Comparison of ENCODE assay signal across 9 cellular contexts in the genomic region with DNA sequence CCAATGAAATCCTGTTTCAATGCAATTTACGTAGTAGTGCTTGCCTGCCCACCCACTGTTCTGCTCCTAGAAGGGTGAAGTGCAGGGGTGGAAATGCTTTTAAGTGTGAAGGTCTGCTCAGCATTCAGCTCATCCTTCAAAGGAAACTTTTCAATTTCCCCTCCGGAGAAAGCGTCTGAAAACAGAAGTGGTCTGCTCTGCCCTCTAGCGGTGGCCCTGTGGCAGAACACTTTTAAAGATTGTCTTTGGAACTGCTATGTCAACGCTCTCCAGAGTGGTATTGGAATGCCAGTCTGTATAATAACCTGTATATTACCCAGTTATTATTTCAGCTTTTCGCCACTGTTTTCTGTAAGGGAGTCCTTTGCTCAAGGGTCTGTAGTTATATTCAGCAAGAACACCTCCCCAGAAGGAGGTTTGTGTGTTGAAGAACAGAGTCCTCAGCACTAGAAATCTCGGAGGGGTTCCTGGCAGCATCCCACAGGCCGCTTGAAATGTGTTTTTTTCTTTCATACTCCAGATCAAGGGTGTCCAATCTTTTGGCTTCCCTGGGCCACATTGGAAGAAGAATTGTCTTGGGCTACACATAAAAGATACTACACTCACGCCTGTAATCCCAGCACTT.
A peak's percentile ranks its signal among the peaks of the same experiment; 100 is the strongest.
DNase-seq lines count a peak whose midpoint lies in the region; ATAC-seq and TF ChIP-seq lines count a peak whose summit lies in the region.
"Had no signal": no experiment of that assay in that cellular context is flagged by ENCODE, and none has a peak within 500 bp of the region (broad histone marks: within the 10 kb centered on the region; RNA-seq: fewer than 3 reads in every experiment).

No MANE protein-coding gene starts in this region.

- no peaks in the 10 kb centered on the region for H3K36me3 ChIP-seq in DND-41 (ENCODE audit: insufficient read depth, low read length)
- no peaks in the 10 kb centered on the region for H3K36me3 ChIP-seq in GM23248 (ENCODE audit: low read depth)

- TF ChIP-seq CTCF in DND-41 (IDR thresholded peaks at IDR 0.05; ENCODE audit: borderline replicate concordance, extremely low read depth, low read length, poor library complexity, severe bottlenecking), result peak; percentile 87

- peak overlapping the region; percentile 17 for H3K4me3 Mint-ChIP-seq in dendritic cell treated with granulocyte-macrophage colony-stimulating factor and Interleukin-4, amounts not matched to agents 40 ng/mL and 50 ng/mL, for 4 days
- no peak overlapping the region for H3K4me3 Mint-ChIP-seq in memory B cell
- H3K4me3 Mint-ChIP-seq: activated naive CD8-positive, alpha-beta T cell had no signal

- 0 out of 2 replicates have a peak overlapping the region, but pooled peaks have one; percentile 18 for H3K27ac ChIP-seq in DND-41 (ENCODE audit: low read length)
- no peak overlapping the region for H3K27ac ChIP-seq in GM23248

- H4K20me1 ChIP-seq in DND-41 (ENCODE audit: insufficient read depth, low read length), result no peaks in the 10 kb centered on the region
- H4K20me1 ChIP-seq in GM23248 (ENCODE audit: insufficient read depth), result no peaks in the 10 kb centered on the region

- H3K9me3 ChIP-seq in DND-41 (ENCODE audit: insufficient read depth, low read length, severe bottlenecking), result no peaks in the 10 kb centered on the region
- H3K9me3 ChIP-seq in GM23248 (ENCODE audit: low read depth), result no peaks in the 10 kb centered on the region

- H3K9me3 Mint-ChIP-seq in dendritic cell treated with granulocyte-macrophage colony-stimulating factor and Interleukin-4, amounts not matched to agents 40 ng/mL and 50 ng/mL, for 4 days, result no peaks in the 10 kb centered on the region
- H3K9me3 Mint-ChIP-seq in memory B cell, result no peaks in the 10 kb centered on the region

- peak; percentile 73 for DNase-seq in DND-41
- DNase-seq in GM23248, result peak; percentile 61
- peak; percentile 18 for DNase-seq in NCI-H2029 (lab: John Stamatoyannopoulos, UW)
- DNase-seq in activated CD4-positive, alpha-beta T cell treated with anti-CD3 and anti-CD28 coated beads for 24 hours (ENCODE audit: low read depth in 2 of 2), result peak; percentile 20 to 35
- peak; percentile 49 to 67 for DNase-seq in memory B cell (ENCODE audit: low spot score in 2 of 2)
- DNase-seq in stimulated activated CD8-positive, alpha-beta memory T cell treated with anti-CD3 and anti-CD28 coated beads, Interleukin-4, amount 100 ng/mL, for 24 hours (ENCODE audit: low read depth), result peak; percentile 34

- H3K27ac Mint-ChIP-seq in dendritic cell treated with granulocyte-macrophage colony-stimulating factor and Interleukin-4, amounts not matched to agents 40 ng/mL and 50 ng/mL, for 4 days, result no peak overlapping the region
- no peak overlapping the region for H3K27ac Mint-ChIP-seq in memory B cell
- H3K27ac Mint-ChIP-seq: activated naive CD8-positive, alpha-beta T cell had no signal

- ATAC-seq in DND-41 (ENCODE audit: insufficient read depth, low read depth), result peak; percentile 62
- peak; percentile 62 for ATAC-seq in memory B cell (ENCODE audit: low read depth)
- no peak for ATAC-seq in GM21360 (IDR thresholded peaks at IDR 0.05; ENCODE audit: unreplicated experiment)

- H3K4me3 ChIP-seq in DND-41 (ENCODE audit: low read depth in 1 of 2, low read length in 2 of 2) (no peak overlapping the region), GM23248 (peak overlapping the region; percentile 51)

- H3K79me2 ChIP-seq in DND-41 (ENCODE audit: insufficient read depth, low read length), result no peaks in the 10 kb centered on the region
- no peaks in the 10 kb centered on the region for H3K79me2 ChIP-seq in GM23248 (ENCODE audit: insufficient read depth)

- peak overlapping the region; percentile 33 for H2AFZ ChIP-seq in DND-41 (ENCODE audit: low read depth, low read length)
- peak overlapping the region; percentile 71 for H2AFZ ChIP-seq in GM23248

- peak overlapping the region; percentile 38; the same call in 1 of the 2 replicates for H3K4me2 ChIP-seq in DND-41 (ENCODE audit: insufficient read depth, low read length)
- H3K4me2 ChIP-seq in GM23248 (ENCODE audit: unreplicated experiment), result peak overlapping the region; percentile 54

- in situ Hi-C loops in GM23248 (cut with MboI), result loop anchor here (10.0 kb wide), 1 partner anchor 234 kb away; no protein-coding TSS in a partner anchor

- H3K36me3 Mint-ChIP-seq in dendritic cell treated with granulocyte-macrophage colony-stimulating factor and Interleukin-4, amounts not matched to agents 40 ng/mL and 50 ng/mL, for 4 days (ENCODE audit: low read depth), result no peaks in the 10 kb centered on the region
- no peaks in the 10 kb centered on the region for H3K36me3 Mint-ChIP-seq in memory B cell
- H3K36me3 Mint-ChIP-seq: activated naive CD8-positive, alpha-beta T cell had no signal

- H3K9ac ChIP-seq in DND-41 (ENCODE audit: low read depth, low read length) (no peak overlapping the region), GM23248 (0 out of 2 replicates have a peak overlapping the region, but pooled peaks have one; percentile 1)

- peaks cover 15% of the 10 kb centered on the region for H3K27me3 Mint-ChIP-seq in dendritic cell treated with granulocyte-macrophage colony-stimulating factor and Interleukin-4, amounts not matched to agents 40 ng/mL and 50 ng/mL, for 4 days
- peaks cover 4% of the 10 kb centered on the region for H3K27me3 Mint-ChIP-seq in memory B cell

- peaks cover 50% of the 10 kb centered on the region for H3K4me1 ChIP-seq in DND-41 (ENCODE audit: insufficient read depth, low read length)
- peaks cover 14% of the 10 kb centered on the region for H3K4me1 ChIP-seq in GM23248 (ENCODE audit: insufficient read depth)

- 24 to 25% methylated on average over 9 of the region's 9 CpGs for WGBS in GM23248 (ENCODE audit: low coverage in 1 of 2, low lambda C conversion rate in 2 of 2, missing lambda C conversion rate in 2 of 2), 2 experiments

- intact Hi-C loops in dendritic cell treated with granulocyte-macrophage colony-stimulating factor and Interleukin-4, amounts not matched to agents 40 ng/mL and 50 ng/mL, for 4 days (cut with micrococcal nuclease), result loop anchor here (5.0 to 10.0 kb wide), 3 partner anchors 76 to 554 kb away; no protein-coding TSS in a partner anchor

- H3K9me2 ChIP-seq in GM23248 (ENCODE audit: insufficient read depth), result no peaks in the 10 kb centered on the region

- no peaks in the 10 kb centered on the region for H3K27me3 ChIP-seq in DND-41 (ENCODE audit: insufficient read depth, low read length, poor library complexity)
- no peaks in the 10 kb centered on the region for H3K27me3 ChIP-seq in GM23248 (replicated peaks; ENCODE audit: insufficient read depth)

- H3K4me1 Mint-ChIP-seq in dendritic cell treated with granulocyte-macrophage colony-stimulating factor and Interleukin-4, amounts not matched to agents 40 ng/mL and 50 ng/mL, for 4 days (ENCODE audit: low read depth), result peaks cover 36% of the 10 kb centered on the region
- H3K4me1 Mint-ChIP-seq in memory B cell, result peaks cover 9% of the 10 kb centered on the region

- H3F3A ChIP-seq in GM23248 (ENCODE audit: insufficient read depth), result no peaks in the 10 kb centered on the region

Comparison
In these comparisons a context has a peak if more than half of its experiments do, and no peak if none do; other contexts are left out.
1. DNase-seq: peak in every context shown above with its lines; median percentile 73 in DND-41; 61 in GM23248; 58 in memory B cell; 34 in stimulated activated CD8-positive, alpha-beta memory T cell treated with anti-CD3 and anti-CD28 coated beads, Interleukin-4, amount 100 ng/mL, for 24 hours; 28 in activated CD4-positive, alpha-beta T cell treated with anti-CD3 and anti-CD28 coated beads for 24 hours; 18 in NCI-H2029.